15 cellular contexts compared by ENCODE assay signal in genomic region chr17:82602986-82603385, GRCh38. TPM values are rescaled to one million over a fixed set of nuclear protein-coding genes. Genes with fewer than 3 reads are reported as not detected.
DNase-seq lines count a peak whose midpoint lies in the region; ATAC-seq and TF ChIP-seq lines count a peak whose summit lies in the region.
"Had no signal": no experiment of that assay in that cellular context is flagged by ENCODE, and none has a peak within 500 bp of the region (broad histone marks: within the 10 kb centered on the region; RNA-seq: fewer than 3 reads in every experiment).

No MANE protein-coding gene starts in this region.

- no peaks in the 10 kb centered on the region; a peak in 1 of 4 replicates for H3K4me1 ChIP-seq in SK-N-SH (ENCODE audit: control insufficient read depth in 1 of 2, insufficient read depth in 2 of 2, low read depth in 1 of 2, low read length in 1 of 2)
- no peaks in the 10 kb centered on the region for H3K4me1 ChIP-seq in PC-3 (ENCODE audit: insufficient read depth, low read length)
- H3K4me1 ChIP-seq: body of pancreas had no signal

- peaks cover 8% of the 10 kb centered on the region for H3F3A ChIP-seq in SK-N-SH (replicated peaks; ENCODE audit: insufficient read depth)
- no peaks in the 10 kb centered on the region for H3F3A ChIP-seq in PC-3 (ENCODE audit: low read length, unreplicated experiment)

- H2AFZ ChIP-seq in SK-N-SH (ENCODE audit: low read depth) = no peak overlapping the region
- no peak overlapping the region for H2AFZ ChIP-seq in PC-3 (ENCODE audit: low read length)

- H3K4me3 ChIP-seq in SK-N-SH (ENCODE audit: low read depth in 2 of 2, low read length in 1 of 2) (no peak overlapping the region), HL-60 (replicated peaks; ENCODE audit: insufficient read depth, low read length) (no peak overlapping the region), PC-3 (ENCODE audit: low read length) (no peak overlapping the region)
- H3K4me3 ChIP-seq: body of pancreas had no signal

- TF ChIP-seq EP300 in SK-N-SH (IDR thresholded peaks at IDR 0.05; ENCODE audit: borderline replicate concordance in 1 of 2, low read depth in 1 of 2, low read length in 1 of 2) = no peak

- H3K9me3 ChIP-seq in SK-N-SH = no peaks in the 10 kb centered on the region
- no peaks in the 10 kb centered on the region for H3K9me3 ChIP-seq in PC-3 (ENCODE audit: low read length)
- H3K9me3 ChIP-seq: body of pancreas had no signal

- CTCF ChIA-PET in SK-N-SH (lab: Yijun Ruan, JAX) = interaction anchor here (0.6 to 0.9 kb wide), 2 partner anchors 9 to 17 kb away, joined by 3 read pairs; no protein-coding TSS in a partner anchor
- CTCF ChIA-PET in PC-3 (lab: Charles Lee) = no interaction called here

- H3K36me3 ChIP-seq in SK-N-SH (replicated peaks in 1 of 2; ENCODE audit: control insufficient read depth in 1 of 2, insufficient read depth in 2 of 2, low read length in 1 of 2) (peaks cover 51 to 68% of the 10 kb centered on the region in 2 experiments), PC-3 (ENCODE audit: low read depth, low read length) (peaks cover 46% of the 10 kb centered on the region)

- peak; percentile 18 for DNase-seq in SK-N-SH
- no peak for DNase-seq in HL-60 (ENCODE audit: low read depth in 1 of 2, low spot score in 1 of 2)
- DNase-seq in dermis microvascular lymphatic vessel endothelial cell (ENCODE audit: low read depth in 2 of 2) = peak; percentile 70 to 87
- DNase-seq in retina = peak; percentile 61
- DNase-seq in PC-3 = no peak
- DNase-seq in activated effector memory CD4-positive, alpha-beta T cell treated with Interleukin-2 at 50 U/mL for 16 hours = no peak
- DNase-seq in inferior parietal cortex (ENCODE audit: extremely low spot score) = no peak
- DNase-seq: body of pancreas; CD8-positive, alpha-beta memory T cell; NCI-H1092 treated with DMSO at 0.1 percent for 48 hours; stimulated activated CD4-positive, alpha-beta T cell treated with anti-CD3 and anti-CD28 coated beads, Interleukin-1b, Interleukin-23, amount 100 ng/mL, for 48 hours; stimulated activated CD8-positive, alpha-beta memory T cell treated with anti-CD3 and anti-CD28 coated beads, Interleukin-4, amount 100 ng/mL, for 48 hours; WERI-Rb-1 had no signal

- no peak overlapping the region for H3K9ac ChIP-seq in SK-N-SH
- H3K9ac ChIP-seq in PC-3 (ENCODE audit: low read length) = no peak overlapping the region

- H3K27ac ChIP-seq in SK-N-SH (ENCODE audit: low read depth in 2 of 2, low read length in 1 of 2) (no peak overlapping the region), HL-60 (replicated peaks) (peak overlapping the region; percentile 72; the same call in 1 of the 2 replicates), PC-3 (ENCODE audit: low read length) (no peak overlapping the region)
- H3K27ac ChIP-seq: 22Rv1, WERI-Rb-1 had no signal

- TF ChIP-seq RAD21 in SK-N-SH (IDR thresholded peaks at IDR 0.05; ENCODE audit: low read length) = no peak

- ATAC-seq in SK-N-SH treated with all-trans-retinoic acid at 6 μM for 48 hours = no peak
- no peak for ATAC-seq in PC-3
- ATAC-seq: body of pancreas had no signal

- no peak for TF ChIP-seq CTCF in SK-N-SH (IDR thresholded peaks at IDR 0.05)
- TF ChIP-seq CTCF in HL-60 (IDR thresholded peaks at IDR 0.05; ENCODE audit: insufficient read depth, low read length) = no peak
- no peak for TF ChIP-seq CTCF in PC-3 (conservative IDR thresholded peaks at IDR 0.05; ENCODE audit: low read depth, low read length)

- POLR2A ChIA-PET in SK-N-SH (lab: Yijun Ruan, JAX) = no interaction called here
- POLR2A ChIA-PET in PC-3 (lab: Charles Lee; ENCODE audit: unreplicated experiment) = no interaction called here

- H3K27me3 ChIP-seq in SK-N-SH (ENCODE audit: insufficient read depth) (no peaks in the 10 kb centered on the region), HL-60 (ENCODE audit: insufficient read depth, poor library complexity, severe bottlenecking) (no peaks in the 10 kb centered on the region), PC-3 (ENCODE audit: low read length) (no peaks in the 10 kb centered on the region)
- H3K27me3 ChIP-seq: body of pancreas had no signal

- H3K79me2 ChIP-seq in SK-N-SH (ENCODE audit: insufficient read depth) = peaks cover 22% of the 10 kb centered on the region
- no peaks in the 10 kb centered on the region for H3K79me2 ChIP-seq in PC-3 (ENCODE audit: low read length)

- intact Hi-C loops in PC-3 (cut with micrococcal nuclease) = no loop called here

- BruUV-seq in PC-3 (replicated peaks; lab: Mats Ljungman, UMichigan) = no TSS peak

- H3K4me2 ChIP-seq in SK-N-SH (no peak overlapping the region), PC-3 (ENCODE audit: low read length) (no peak overlapping the region)

- 94% methylated on average over 12 of the region's 12 CpGs for WGBS in SK-N-SH (ENCODE audit: low lambda C conversion rate)

- H4K20me1 ChIP-seq in SK-N-SH (ENCODE audit: insufficient read depth) = no peaks in the 10 kb centered on the region
- H4K20me1 ChIP-seq in PC-3 (ENCODE audit: low read length) = no peaks in the 10 kb centered on the region

- H3K9me2 ChIP-seq in SK-N-SH (no peaks in the 10 kb centered on the region), PC-3 (replicated peaks; ENCODE audit: low read length) (no peaks in the 10 kb centered on the region)

TF ChIP-seq in SK-N-SH, 30 proteins besides CTCF, POLR2A, EP300 and RAD21 (continues in another document):
- TF ChIP-seq, protein P1, sequence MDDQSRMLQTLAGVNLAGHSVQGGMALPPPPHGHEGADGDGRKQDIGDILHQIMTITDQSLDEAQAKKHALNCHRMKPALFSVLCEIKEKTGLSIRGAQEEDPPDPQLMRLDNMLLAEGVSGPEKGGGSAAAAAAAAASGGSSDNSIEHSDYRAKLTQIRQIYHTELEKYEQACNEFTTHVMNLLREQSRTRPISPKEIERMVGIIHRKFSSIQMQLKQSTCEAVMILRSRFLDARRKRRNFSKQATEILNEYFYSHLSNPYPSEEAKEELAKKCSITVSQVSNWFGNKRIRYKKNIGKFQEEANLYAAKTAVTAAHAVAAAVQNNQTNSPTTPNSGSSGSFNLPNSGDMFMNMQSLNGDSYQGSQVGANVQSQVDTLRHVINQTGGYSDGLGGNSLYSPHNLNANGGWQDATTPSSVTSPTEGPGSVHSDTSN (IDR thresholded peaks at IDR 0.05) = no peak
- TF ChIP-seq EZH2phosphoT487 (IDR thresholded peaks at IDR 0.05; ENCODE audit: borderline replicate concordance, low read depth) = no peak
- no peak for TF ChIP-seq TAF1 (IDR thresholded peaks at IDR 0.05; ENCODE audit: borderline replicate concordance, low read depth, low read length)
- TF ChIP-seq SIN3A (IDR thresholded peaks at IDR 0.05; ENCODE audit: borderline replicate concordance, low read depth, low read length) = no peak
- TF ChIP-seq MEF2A (IDR thresholded peaks at IDR 0.05; ENCODE audit: borderline replicate concordance, low read depth) = no peak
- TF ChIP-seq NFIC (IDR thresholded peaks at IDR 0.05; ENCODE audit: borderline replicate concordance) = no peak
- no peak for TF ChIP-seq POLR2AphosphoS5 (IDR thresholded peaks at IDR 0.05; ENCODE audit: low read depth, low read length)
- no peak for TF ChIP-seq YY1 (IDR thresholded peaks at IDR 0.05; ENCODE audit: low read depth)
- TF ChIP-seq RXRA (IDR thresholded peaks at IDR 0.05; ENCODE audit: borderline replicate concordance, low read depth) = no peak
- no peak for TF ChIP-seq CHD2 (IDR thresholded peaks at IDR 0.05; ENCODE audit: low read length, partially characterized antibody)
- TF ChIP-seq RFX5 (IDR thresholded peaks at IDR 0.05; ENCODE audit: low read length) = no peak
- TF ChIP-seq FOSL2 (IDR thresholded peaks at IDR 0.05; ENCODE audit: borderline replicate concordance, low read depth) = no peak

TF ChIP-seq in SK-N-SH treated with all-trans-retinoic acid at 6 μM for 48 hours, 23 proteins besides CTCF, POLR2A, EP300 and RAD21:
- TF ChIP-seq ZFP30 (CRISPR knock-in tag; IDR thresholded peaks at IDR 0.05) (no peak), ESRRG (CRISPR knock-in tag; IDR thresholded peaks at IDR 0.05) (no peak), CSRNP3 (CRISPR knock-in tag; IDR thresholded peaks at IDR 0.05) (no peak), ZNF8 (CRISPR knock-in tag; IDR thresholded peaks at IDR 0.05) (no peak)

RNA-seq across cellular contexts. Expression of gene WDR45B, which starts 45.3 kb away (rescaled TPM):
- 171 and 191 TPM in 2 replicates for polyA plus RNA-seq in SK-N-SH (2012; rRNA removed)
- 142 and 159 TPM in 2 replicates for polyA plus RNA-seq in SK-N-SH (2012; cell fraction: cytosol; rRNA removed)
- polyA plus RNA-seq in SK-N-SH (2012; cell fraction: nucleus; rRNA removed) = 164 and 253 TPM in 2 replicates
- total RNA-seq in dermis microvascular lymphatic vessel endothelial cell (51.0 and 74.8 TPM in 2 replicates), PC-3 (2014; rRNA removed) (101 and 110 TPM in 2 replicates)

Comparison
In these comparisons a context has a peak if more than half of its experiments do, and no peak if none do; other contexts are left out.
1. DNase-seq: peak in SK-N-SH (single experiment), dermis microvascular lymphatic vessel endothelial cell (2 of 2) and retina (single experiment); none in HL-60 (0 of 2), PC-3 (single experiment), activated effector memory CD4-positive, alpha-beta T cell treated with Interleukin-2 at 50 U/mL for 16 hours (single experiment) and inferior parietal cortex (single experiment).